8 cellular contexts compared by ENCODE assay signal in the genomic region with DNA sequence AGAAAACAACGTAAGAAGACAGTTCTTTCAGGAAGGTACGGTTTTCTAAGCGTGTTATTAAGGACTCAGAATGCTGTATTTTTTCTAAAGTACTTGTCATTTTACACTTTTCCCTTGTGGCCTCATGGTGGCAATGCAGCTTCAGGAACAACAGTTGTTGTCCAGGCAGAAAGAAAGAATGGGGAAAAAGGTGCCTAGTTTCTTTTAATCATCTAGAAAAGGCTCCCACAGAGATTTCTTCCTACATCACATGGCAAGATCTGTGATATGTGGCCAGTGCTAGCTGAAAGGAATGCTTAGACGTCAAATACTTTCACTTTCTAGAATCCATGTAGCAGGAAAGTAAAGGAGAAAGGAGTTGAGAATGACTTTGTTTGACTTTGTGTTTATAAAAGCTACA. TPM values are rescaled to one million over a fixed set of nuclear protein-coding genes. Genes with fewer than 3 reads are reported as not detected.
DNase-seq lines count a peak whose midpoint lies in the region; ATAC-seq and TF ChIP-seq lines count a peak whose summit lies in the region.

No MANE protein-coding gene starts in this region.

- H3K36me3 ChIP-seq in ACC112 (ENCODE audit: insufficient read depth, low read length) (no peaks in the 10 kb centered on the region), lower lobe of right lung (no peaks in the 10 kb centered on the region)

- H3K9me3 ChIP-seq in lower lobe of right lung: no peaks in the 10 kb centered on the region

- no peak overlapping the region for H3K4me3 Mint-ChIP-seq in stimulated activated naive CD8-positive, alpha-beta T cell treated with anti-CD3 and anti-CD28 coated beads, Interleukin-15, amount 100 ng/mL, for 72 hours

- H3K79me2 ChIP-seq in ACC112 (ENCODE audit: control insufficient read depth, insufficient read depth, low read length, unreplicated experiment): no peaks in the 10 kb centered on the region

- no peaks in the 10 kb centered on the region for H3K4me1 Mint-ChIP-seq in stimulated activated naive CD8-positive, alpha-beta T cell treated with anti-CD3 and anti-CD28 coated beads, Interleukin-15, amount 100 ng/mL, for 72 hours

- no peak overlapping the region for H3K27ac Mint-ChIP-seq in stimulated activated naive CD8-positive, alpha-beta T cell treated with anti-CD3 and anti-CD28 coated beads, Interleukin-15, amount 100 ng/mL, for 72 hours

- H3K27ac ChIP-seq in ACC112 (ENCODE audit: low read depth, low read length) (no peak overlapping the region), lower lobe of right lung (no peak overlapping the region)

- H3K27me3 Mint-ChIP-seq in stimulated activated naive CD8-positive, alpha-beta T cell treated with anti-CD3 and anti-CD28 coated beads, Interleukin-15, amount 100 ng/mL, for 72 hours: no peaks in the 10 kb centered on the region

- peaks cover 7 to 17% of the 10 kb centered on the region in 2 donors for H3K9me3 Mint-ChIP-seq in stimulated activated naive CD8-positive, alpha-beta T cell treated with anti-CD3 and anti-CD28 coated beads, Interleukin-15, amount 100 ng/mL, for 72 hours

- DNase-seq in NCI-H446 treated with DMSO at 0.1 percent for 48 hours (lab: John Stamatoyannopoulos, UW) (peak; percentile 78), T47D (ENCODE audit: low read depth in 1 of 2, low spot score in 1 of 2) (peak; percentile 16 to 71), lower lobe of right lung (no peak)
- DNase-seq in stimulated activated naive CD8-positive, alpha-beta T cell treated with anti-CD3 and anti-CD28 coated beads, Interleukin-15, amount 100 ng/mL, for 72 hours: no peak
- no peak for DNase-seq in effector CD4-positive, alpha-beta T cell

- peak overlapping the region; percentile 14; the same call in 1 of the 2 replicates for H3K4me3 ChIP-seq in ACC112 (ENCODE audit: low read depth, low read length)
- no peak overlapping the region for H3K4me3 ChIP-seq in lower lobe of right lung

- H3K4me1 ChIP-seq in ACC112 (ENCODE audit: control insufficient read depth, insufficient read depth, low read length, unreplicated experiment) (no peaks in the 10 kb centered on the region), lower lobe of right lung (no peaks in the 10 kb centered on the region)

- ATAC-seq in GM19395 (IDR thresholded peaks at IDR 0.05; ENCODE audit: unreplicated experiment): peak; percentile 79
- no peak for ATAC-seq in lower lobe of right lung
- no peak for ATAC-seq in stimulated activated naive CD8-positive, alpha-beta T cell treated with anti-CD3 and anti-CD28 coated beads, Interleukin-15, amount 100 ng/mL, for 72 hours
- ATAC-seq in HG03175 (IDR thresholded peaks at IDR 0.05; ENCODE audit: unreplicated experiment): no peak

- in situ Hi-C loops in T47D (cut with HindIII; ENCODE audit: low pct_unique_long_range_greater_than_20kb, low sequenced_read_pairs): no loop called here

- H2AFZ ChIP-seq in ACC112 (ENCODE audit: low read length, unreplicated experiment): peak overlapping the region; percentile 45

- peak; percentile 30 for TF ChIP-seq CTCF in lower lobe of right lung (IDR thresholded peaks at IDR 0.05)

- no peaks in the 10 kb centered on the region for H3K27me3 ChIP-seq in ACC112 (ENCODE audit: insufficient read depth, low read length)
- no peaks in the 10 kb centered on the region for H3K27me3 ChIP-seq in lower lobe of right lung (ENCODE audit: low read depth)

- intact Hi-C loops in lower lobe of right lung (cut with DNase I): no loop called here

RNA-seq across cellular contexts. Expression of a gene that starts 49.0 kb away (rescaled TPM):
- total RNA-seq in lower lobe of right lung: 1.3 TPM

Comparison
In these comparisons a context has a peak if more than half of its experiments do, and no peak if none do; other contexts are left out.
1. DNase-seq: peak in NCI-H446 treated with DMSO at 0.1 percent for 48 hours (single experiment) and T47D (2 of 2); none in lower lobe of right lung (single experiment), stimulated activated naive CD8-positive, alpha-beta T cell treated with anti-CD3 and anti-CD28 coated beads, Interleukin-15, amount 100 ng/mL, for 72 hours (0 of 2) and effector CD4-positive, alpha-beta T cell (single experiment).